ENCODE assay signal across 8 cellular contexts in genomic region chr5:172452398-172453205, GRCh38. TPM values are rescaled to one million over a fixed set of nuclear protein-coding genes. Genes with fewer than 3 reads are reported as not detected.
DNase-seq lines count a peak whose midpoint lies in the region; ATAC-seq and TF ChIP-seq lines count a peak whose summit lies in the region.

No MANE protein-coding gene starts in this region.

- 46 to 55% (median 51%) methylated on average over 18 of the region's 18 CpGs for WGBS in adipose tissue, 3 donors
- 54% methylated on average over 18 of the region's 18 CpGs for WGBS in right cardiac atrium
- 51 to 62% methylated on average over 18 of the region's 18 CpGs for WGBS in sigmoid colon, 2 donors

- no peak for TF ChIP-seq POLR2A in sigmoid colon (IDR thresholded peaks at IDR 0.05)

- H3K27me3 ChIP-seq in right cardiac atrium (ENCODE audit: control insufficient read depth, insufficient read depth) (no peaks in the 10 kb centered on the region), sigmoid colon (no peaks in the 10 kb centered on the region)

- H3K36me3 ChIP-seq in sigmoid colon, result no peaks in the 10 kb centered on the region

- no peaks in the 10 kb centered on the region for H3K9me3 ChIP-seq in right cardiac atrium (ENCODE audit: control insufficient read depth, low read length)
- no peaks in the 10 kb centered on the region for H3K9me3 ChIP-seq in sigmoid colon

- DNase-seq in NCI-H748 (lab: John Stamatoyannopoulos, UW; ENCODE audit: unreplicated experiment) (peak; percentile 57), NCI-H748 treated with DMSO at 0.1 percent for 48 hours (lab: John Stamatoyannopoulos, UW) (no peak), right cardiac atrium (peak in 1 of 3 donors; percentile 73), sigmoid colon (peak; percentile 80), T1000 (lab: John Stamatoyannopoulos, UW) (no peak)

- ATAC-seq in right cardiac atrium, result peak; percentile 52 to 72
- no peak for ATAC-seq in HG02884 (IDR thresholded peaks at IDR 0.05; ENCODE audit: unreplicated experiment)
- no peak for ATAC-seq in HG03342 (IDR thresholded peaks at IDR 0.05; ENCODE audit: unreplicated experiment)

- H3K4me1 ChIP-seq in right cardiac atrium (ENCODE audit: control insufficient read depth, insufficient read depth, low read length) (peaks cover 1% of the 10 kb centered on the region), sigmoid colon (peaks cover 0 to 70% (median 53%) of the 10 kb centered on the region in 4 donors)

- H3K27ac ChIP-seq in adipose tissue (ENCODE audit: low read depth, low read length), result peak overlapping the region; percentile 38
- H3K27ac ChIP-seq in right cardiac atrium (ENCODE audit: low read length), result peak overlapping the region; percentile 18
- H3K27ac ChIP-seq in sigmoid colon, result peak overlapping the region; percentile 85 to 97 (median 95)

- no peak for TF ChIP-seq EP300 in sigmoid colon (IDR thresholded peaks at IDR 0.05)

- intact Hi-C loops in right cardiac atrium (cut with DNase I) (no loop called here), sigmoid colon (cut with DNase I) (loop anchor here (2.0 to 10.0 kb wide), 8 partner anchors 32 to 602 kb away; partner anchors contain the start of genes CREBRF, STK10 and UBTD2)

- no peak for TF ChIP-seq CTCF in sigmoid colon (IDR thresholded peaks at IDR 0.05)

- H3K4me3 ChIP-seq in right cardiac atrium (ENCODE audit: low read length), result peak overlapping the region; percentile 87
- H3K4me3 ChIP-seq in sigmoid colon, result peak overlapping the region; percentile 84 to 97 (median 90)

RNA-seq across cellular contexts. Expression of gene SH3PXD2B, which starts 1.7 kb away (rescaled TPM):
- polyA plus RNA-seq in adipose tissue, result 10 to 100 TPM in 1 of 3 donors, 1 to 10 TPM in 2; 5.7 to 23.6 (median 9.6) TPM
- total RNA-seq in right cardiac atrium, result 10 to 100 TPM in 1 of 4 donors, 1 to 10 TPM in 3; 5.1 to 18.0 (median 9.1) TPM
- polyA plus RNA-seq in right cardiac atrium, result 2.2 TPM
- total RNA-seq in sigmoid colon, result 10 to 100 TPM; 19.3 to 45.7 (median 20.9) TPM
- 1 to 10 TPM; 3.6 to 9.2 (median 3.9) TPM for polyA plus RNA-seq in sigmoid colon

Comparison
In these comparisons a context has a peak if more than half of its experiments do, and no peak if none do; other contexts are left out.
1. DNase-seq: peak in NCI-H748 (single experiment) and sigmoid colon (single experiment); none in NCI-H748 treated with DMSO at 0.1 percent for 48 hours (single experiment) and T1000 (single experiment).
2. H3K27ac ChIP-seq: peak in every context shown above with its lines; median percentile 95 in sigmoid colon; 38 in adipose tissue; 18 in right cardiac atrium.
3. ATAC-seq: peak in right cardiac atrium (2 of 2); none in HG02884 (single experiment) and HG03342 (single experiment).